Comparison of ENCODE assay signal across 19 cellular contexts in the genomic region with DNA sequence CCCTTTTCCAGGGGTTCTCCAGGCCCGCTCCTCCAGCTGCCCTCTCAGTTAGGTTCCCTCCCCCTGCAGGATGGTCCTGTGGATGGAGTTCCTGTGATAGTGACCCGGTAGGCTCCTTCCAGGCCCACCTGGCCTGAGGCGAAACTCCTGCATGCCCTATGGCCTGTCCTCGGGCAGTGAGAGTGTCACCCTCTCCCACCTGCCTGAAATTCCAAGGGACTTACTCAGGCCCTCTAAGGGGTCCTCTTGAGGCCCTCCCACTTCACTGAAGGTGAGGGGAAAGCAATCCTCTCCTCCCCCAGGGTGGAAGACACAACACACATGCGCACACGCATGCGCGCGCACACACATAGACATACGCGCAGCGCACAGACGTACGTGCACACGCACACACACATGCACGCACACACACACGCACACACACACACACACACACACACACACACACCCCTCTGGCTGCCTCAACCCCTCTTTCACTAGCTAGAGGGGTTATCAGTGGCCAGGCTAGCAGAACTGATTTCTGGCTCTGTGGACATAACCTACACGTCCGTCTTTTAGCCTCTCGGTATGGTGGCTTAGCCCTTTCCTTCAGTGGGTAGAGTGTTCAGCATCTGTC.
A peak's percentile ranks its signal among the peaks of the same experiment; 100 is the strongest.
DNase-seq lines count a peak whose midpoint lies in the region; ATAC-seq, FAIRE-seq and TF ChIP-seq lines count a peak whose summit lies in the region.
"Had no signal": no experiment of that assay in that cellular context is flagged by ENCODE, and none has a peak within 500 bp of the region (broad histone marks: within the 10 kb centered on the region; RNA-seq: fewer than 3 reads in every experiment).

No MANE protein-coding gene starts in this region.

- no peak overlapping the region for H3K4me2 ChIP-seq in GM12878 (ENCODE audit: control insufficient read depth, insufficient read depth)
- H3K4me2 ChIP-seq: SK-N-SH had no signal

- DNase-seq in MCF 10A (ENCODE audit: unreplicated experiment) (no peak), breast epithelium (ENCODE audit: low spot score in 2 of 2) (no peak), GM12878 (ENCODE audit: low read depth, low spot score) (no peak), urothelium cell line (ENCODE audit: low spot score) (no peak), cortex of kidney (lab: John Stamatoyannopoulos, UW) (no peak), MG63 (no peak)
- DNase-seq in activated CD8-positive, alpha-beta memory T cell treated with anti-CD3 and anti-CD28 coated beads, Interleukin-2, amount 50 U/mL, for 48 hours: no peak
- DNase-seq: DMS79 treated with DMSO at 0.1 percent for 48 hours, HCEC 1CT, NCI-H1048, NCI-H1436 treated with DMSO at 0.1 percent for 48 hours, NCI-H2081, NCI-H524, SHP77, SK-N-SH had no signal

- H3K27ac ChIP-seq in breast epithelium (no peak overlapping the region), GM12878 (ENCODE audit: control insufficient read depth, insufficient read depth) (no peak overlapping the region)
- H3K27ac ChIP-seq: 22Rv1, HL-60 had no signal

- H3K4me1 ChIP-seq in breast epithelium: no peaks in the 10 kb centered on the region
- no peaks in the 10 kb centered on the region for H3K4me1 ChIP-seq in GM12878 (ENCODE audit: control insufficient read depth, insufficient read depth, low read length)

- H3K9me3 Mint-ChIP-seq in MCF 10A (ENCODE audit: unreplicated experiment) (no peaks in the 10 kb centered on the region), nephron (no peaks in the 10 kb centered on the region)

- TF ChIP-seq RAD21 in GM12878 (IDR thresholded peaks at IDR 0.05; ENCODE audit: insufficient read depth, low read depth, low read length): no peak

- SMC1A ChIA-PET in GM12878 (lab: Charles Lee; ENCODE audit: uncharacterized antibody, unreplicated experiment): interaction anchor here (1.5 kb wide), 1 partner anchor 83 kb away, joined by 6 read pairs; no protein-coding TSS in a partner anchor

- BruUV-seq in MCF 10A (replicated peaks; lab: Mats Ljungman, UMichigan) (no TSS peak), GM12878 (replicated peaks; lab: Mats Ljungman, UMichigan) (no TSS peak)

- POLR2A ChIA-PET in MCF 10A (lab: Yijun Ruan, JAX) (interaction anchor here (0.6 kb wide), 1 partner anchor 207 kb away, joined by 3 read pairs; no protein-coding TSS in a partner anchor), GM12878 (lab: Charles Lee) (no interaction called here)

- no peaks in the 10 kb centered on the region for H3K9me3 ChIP-seq in breast epithelium
- H3K9me3 ChIP-seq in GM12878 (replicated peaks; ENCODE audit: control insufficient read depth, insufficient read depth, low read length): no peaks in the 10 kb centered on the region
- H3K9me3 ChIP-seq in MG63: no peaks in the 10 kb centered on the region
- H3K9me3 ChIP-seq: SK-N-SH had no signal

- H3K4me3 ChIP-seq in breast epithelium (no peak overlapping the region), GM12878 (no peak overlapping the region), MG63 (no peak overlapping the region)

- H3K36me3 Mint-ChIP-seq in MCF 10A (ENCODE audit: insufficient read depth, unreplicated experiment) (no peaks in the 10 kb centered on the region), nephron (ENCODE audit: low read depth) (peaks cover 30% of the 10 kb centered on the region)

- no peak overlapping the region for H3K9ac ChIP-seq in GM12878 (ENCODE audit: control insufficient read depth, insufficient read depth, low read length)
- H3K9ac ChIP-seq: SK-N-SH had no signal

- H3K79me2 ChIP-seq in GM12878 (ENCODE audit: control insufficient read depth, insufficient read depth, low read length): no peaks in the 10 kb centered on the region

- no peak for TF ChIP-seq EP300 in GM12878 (IDR thresholded peaks at IDR 0.05; ENCODE audit: borderline replicate concordance in 1 of 2, control insufficient read depth in 1 of 2, low read depth in 2 of 2, low read length in 2 of 2)

- no peak overlapping the region for H2AFZ ChIP-seq in GM12878 (ENCODE audit: control insufficient read depth, low read depth, low read length)

- no peak overlapping the region for H3K4me3 Mint-ChIP-seq in MCF 10A (ENCODE audit: unreplicated experiment)
- H3K4me3 Mint-ChIP-seq in nephron: no peak overlapping the region

- TF ChIP-seq CTCF in MCF 10A (IDR thresholded peaks at IDR 0.05; ENCODE audit: unreplicated experiment) (no peak), breast epithelium (IDR thresholded peaks at IDR 0.05) (no peak), GM12878 (IDR thresholded peaks at IDR 0.05 in 2 of 3, conservative IDR thresholded peaks at IDR 0.05 in 1 of 3; ENCODE audit: control insufficient read depth in 2 of 3, extremely low read depth in 1 of 3, insufficient read depth in 1 of 3, low read depth in 3 of 3, low read length in 3 of 3) (no peak), nephron (IDR thresholded peaks at IDR 0.05; ENCODE audit: unreplicated experiment in 3 of 3) (no peak)

- H3K36me3 ChIP-seq in breast epithelium (no peaks in the 10 kb centered on the region), GM12878 (ENCODE audit: control insufficient read depth in 2 of 2, insufficient read depth in 2 of 2, low read length in 1 of 2) (no peaks in the 10 kb centered on the region), MG63 (no peaks in the 10 kb centered on the region)

- H3K27me3 ChIP-seq in breast epithelium (no peaks in the 10 kb centered on the region), GM12878 (replicated peaks in 1 of 2; ENCODE audit: control insufficient read depth in 2 of 2, insufficient read depth in 2 of 2, low read length in 1 of 2) (no peaks in the 10 kb centered on the region; a peak in 1 of 4 replicates), MG63 (no peaks in the 10 kb centered on the region)

- FAIRE-seq in GM12878 (lab: Jason Lieb, UNC) (no peak), urothelium cell line (lab: Jason Lieb, UNC) (peak; percentile 46)

- in situ Hi-C loops in GM12878 (cut with MboI): no loop called here

- H4K20me1 ChIP-seq in GM12878 (ENCODE audit: control insufficient read depth, insufficient read depth): no peaks in the 10 kb centered on the region

- H3K4me1 Mint-ChIP-seq in MCF 10A (ENCODE audit: insufficient read depth, unreplicated experiment) (peaks cover 46% of the 10 kb centered on the region), nephron (peaks cover 36% of the 10 kb centered on the region)

- no peak for TF ChIP-seq POLR2A in breast epithelium (IDR thresholded peaks at IDR 0.05)
- no peak for TF ChIP-seq POLR2A in GM12878 (IDR thresholded peaks at IDR 0.05; ENCODE audit: low read depth, low read length)

- H3K27ac Mint-ChIP-seq in MCF 10A (ENCODE audit: low read depth, unreplicated experiment) (peak overlapping the region; percentile 51), nephron (peak overlapping the region in 2 of 3 experiments; percentile 39 to 64)

- ATAC-seq in GM12878: no peak
- ATAC-seq: Panc1 had no signal

- RAD21 ChIA-PET in GM12878 (lab: Charles Lee; ENCODE audit: unreplicated experiment): interaction anchor here (1.4 kb wide), 1 partner anchor 127 kb away, joined by 4 read pairs; no protein-coding TSS in a partner anchor

- intact Hi-C loops in MCF 10A (cut with micrococcal nuclease): no loop called here
- intact Hi-C loops in breast epithelium (cut with DNase I; ENCODE audit: low total_unique reads): no loop called here
- intact Hi-C loops in GM12878 (cut with micrococcal nuclease; ENCODE audit: unreplicated experiment): no loop called here

- CTCF ChIA-PET in MCF 10A (lab: Yijun Ruan, JAX): interaction anchor here (0.7 kb wide), 1 partner anchor 12 kb away, joined by 3 read pairs; no protein-coding TSS in a partner anchor
- CTCF ChIA-PET in GM12878 (lab: Yijun Ruan, JAX): no interaction called here

- 74% methylated on average over 15 of the region's 20 CpGs for WGBS in GM12878 (ENCODE audit: insufficient coverage, insufficient replicate concordance, low lambda C conversion rate, missing lambda C conversion rate)

- H3K27me3 Mint-ChIP-seq in MCF 10A (ENCODE audit: insufficient read depth, unreplicated experiment): no peaks in the 10 kb centered on the region
- peaks cover 4% of the 10 kb centered on the region for H3K27me3 Mint-ChIP-seq in nephron (ENCODE audit: low read depth)

TF ChIP-seq in GM12878, 131 proteins besides CTCF, POLR2A, EP300 and RAD21:
- TF ChIP-seq IKZF1 (conservative IDR thresholded peaks at IDR 0.05): no peak
- TF ChIP-seq, protein P1, sequence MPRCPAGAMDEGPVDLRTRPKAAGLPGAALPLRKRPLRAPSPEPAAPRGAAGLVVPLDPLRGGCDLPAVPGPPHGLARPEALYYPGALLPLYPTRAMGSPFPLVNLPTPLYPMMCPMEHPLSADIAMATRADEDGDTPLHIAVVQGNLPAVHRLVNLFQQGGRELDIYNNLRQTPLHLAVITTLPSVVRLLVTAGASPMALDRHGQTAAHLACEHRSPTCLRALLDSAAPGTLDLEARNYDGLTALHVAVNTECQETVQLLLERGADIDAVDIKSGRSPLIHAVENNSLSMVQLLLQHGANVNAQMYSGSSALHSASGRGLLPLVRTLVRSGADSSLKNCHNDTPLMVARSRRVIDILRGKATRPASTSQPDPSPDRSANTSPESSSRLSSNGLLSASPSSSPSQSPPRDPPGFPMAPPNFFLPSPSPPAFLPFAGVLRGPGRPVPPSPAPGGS (IDR thresholded peaks at IDR 0.05; ENCODE audit: borderline replicate concordance, insufficient read depth, low read depth, low read length, poor library complexity, severe bottlenecking): peak; percentile 75
TF ChIP-seq in GM12878: peak in this region for 1.
